18 cellular contexts compared by ENCODE assay signal in the genomic region with DNA sequence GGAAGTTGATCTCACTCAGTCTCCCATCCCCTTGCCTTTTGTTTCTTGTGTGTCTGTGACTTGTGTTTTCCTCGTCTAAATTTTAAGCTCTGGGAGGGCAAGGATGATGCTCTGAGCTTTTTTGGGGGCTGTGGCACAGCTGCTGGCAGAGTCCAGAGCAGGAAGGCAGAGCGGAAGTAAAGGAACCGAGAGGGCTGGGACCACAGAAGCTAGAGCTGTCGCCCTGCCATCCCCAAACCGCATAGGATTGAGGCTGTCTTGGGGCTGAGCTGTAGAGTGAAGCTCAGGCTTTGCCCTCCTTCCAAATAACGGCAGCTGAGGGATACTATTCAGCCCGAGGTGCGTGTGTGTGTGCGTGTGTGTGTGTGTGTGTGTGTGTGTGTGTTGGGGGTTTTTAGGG. TPM values are rescaled to one million over a fixed set of nuclear protein-coding genes. Genes with fewer than 3 reads are reported as not detected.
"Had no signal": no experiment of that assay in that cellular context is flagged by ENCODE, and none has a peak within 500 bp of the region (broad histone marks: within the 10 kb centered on the region; RNA-seq: fewer than 3 reads in every experiment).

No MANE protein-coding gene starts in this region.

- H3K27ac Mint-ChIP-seq: activated naive CD4-positive, alpha-beta T cell treated with anti-CD3 and anti-CD28 coated beads for 36 hours; activated T-helper 17 cell treated with anti-CD3 and anti-CD28 coated beads, Interleukin-2, amount 50 U/mL, for 72 hours; natural killer cell treated with Interleukin-12 subunit alpha and Interleukin-12 subunit beta and Interleukin-15 and Interleukin-18, amount 100 ng/mL, for 72 hours had no signal

- H3K36me3 Mint-ChIP-seq: natural killer cell treated with Interleukin-12 subunit alpha and Interleukin-12 subunit beta and Interleukin-15 and Interleukin-18, amount 100 ng/mL, for 72 hours had no signal

- H3K9me3 Mint-ChIP-seq: activated naive CD4-positive, alpha-beta T cell treated with anti-CD3 and anti-CD28 coated beads for 36 hours; activated T-helper 17 cell treated with anti-CD3 and anti-CD28 coated beads, Interleukin-2, amount 50 U/mL, for 72 hours; natural killer cell treated with Interleukin-12 subunit alpha and Interleukin-12 subunit beta and Interleukin-15 and Interleukin-18, amount 100 ng/mL, for 72 hours had no signal

- DNase-seq: activated CD4-positive, alpha-beta T cell treated with anti-CD3 and anti-CD28 coated beads, Interleukin-2, amount 50 U/mL, for 4 hours; activated CD4-positive, CD25-positive, alpha-beta regulatory T cell treated with anti-CD3 and anti-CD28 coated beads, Interleukin-2, amount 50 U/mL, for 72 hours; activated naive CD4-positive, alpha-beta T cell treated with anti-CD3 and anti-CD28 coated beads for 36 hours; activated T-cell treated with anti-CD3 and anti-CD28 coated beads for 4 hours; dorsolateral prefrontal cortex; left lung; mucosa of descending colon; sigmoid colon; stimulated activated CD4-positive, alpha-beta T cell treated with anti-CD3 and anti-CD28 coated beads, Interleukin-1b, Interleukin-23, amount 100 ng/mL, for 48 hours; stomach; T-helper 9 cell; testis had no signal

- H3K79me2 ChIP-seq: parathyroid adenoma had no signal

- FAIRE-seq: astrocyte, keratinocyte had no signal

- H3K9me3 ChIP-seq: left lung, mucosa of descending colon, sigmoid colon, stomach, testis had no signal

- ATAC-seq: activated T-helper 17 cell treated with anti-CD3 and anti-CD28 coated beads, Interleukin-2, amount 50 U/mL, for 72 hours; left lung; mucosa of descending colon; natural killer cell treated with Interleukin-12 subunit alpha and Interleukin-12 subunit beta and Interleukin-15 and Interleukin-18, amount 100 ng/mL, for 72 hours had no signal

- H3K9ac ChIP-seq: parathyroid adenoma had no signal

- H3K36me3 ChIP-seq: left lung, sigmoid colon, stomach had no signal

- H3K27ac ChIP-seq: dorsolateral prefrontal cortex, left lung, parathyroid adenoma, sigmoid colon, stomach, testis had no signal

- H2AFZ ChIP-seq: parathyroid adenoma had no signal

- H3K27me3 ChIP-seq: testis had no signal

- H3K4me3 Mint-ChIP-seq: activated naive CD4-positive, alpha-beta T cell treated with anti-CD3 and anti-CD28 coated beads for 36 hours; activated T-helper 17 cell treated with anti-CD3 and anti-CD28 coated beads, Interleukin-2, amount 50 U/mL, for 72 hours; natural killer cell treated with Interleukin-12 subunit alpha and Interleukin-12 subunit beta and Interleukin-15 and Interleukin-18, amount 100 ng/mL, for 72 hours had no signal

- H3K4me3 ChIP-seq: dorsolateral prefrontal cortex, left lung, mucosa of descending colon, sigmoid colon, stomach, testis had no signal

RNA-seq across cellular contexts. Expression of gene DNAH2, which starts 3.8 kb away (rescaled TPM):
- total RNA-seq: activated naive CD4-positive, alpha-beta T cell treated with anti-CD3 and anti-CD28 coated beads for 36 hours; chondrocyte had no signal

RNA-seq across cellular contexts. Expression of gene EFNB3, which starts 8.8 kb away (rescaled TPM):
- total RNA-seq: activated naive CD4-positive, alpha-beta T cell treated with anti-CD3 and anti-CD28 coated beads for 36 hours; activated T-helper 17 cell treated with anti-CD3 and anti-CD28 coated beads, Interleukin-2, amount 50 U/mL, for 72 hours; natural killer cell treated with Interleukin-12 subunit alpha and Interleukin-12 subunit beta and Interleukin-15 and Interleukin-18, amount 100 ng/mL, for 72 hours had no signal
